ENCODE assay signal across 8 cellular contexts in the genomic region with DNA sequence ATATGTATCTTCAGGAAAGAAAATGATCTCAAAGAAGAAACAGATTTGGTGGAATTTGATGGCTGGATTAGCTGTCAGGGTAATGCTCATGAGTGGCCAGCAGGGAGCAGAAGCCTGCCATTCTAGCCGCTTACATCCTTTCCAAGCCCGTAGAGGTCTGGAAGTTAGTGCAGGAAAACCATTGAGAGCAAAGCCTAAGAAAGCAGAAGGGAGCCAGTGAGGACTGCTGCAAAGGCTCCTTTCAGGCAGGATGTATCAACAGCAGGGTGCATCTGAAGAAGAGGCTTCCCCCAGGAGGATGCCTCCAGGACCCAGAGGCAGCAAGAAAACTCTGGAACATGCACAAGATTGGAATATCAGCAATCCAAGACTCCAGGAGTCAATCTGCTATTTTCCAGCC. TPM values are rescaled to one million over a fixed set of nuclear protein-coding genes. Genes with fewer than 3 reads are reported as not detected.
DNase-seq lines count a peak whose midpoint lies in the region; TF ChIP-seq lines count a peak whose summit lies in the region.

No MANE protein-coding gene starts in this region.

- TF ChIP-seq CTCF in MCF 10A (IDR thresholded peaks at IDR 0.05; ENCODE audit: unreplicated experiment) (peak; percentile 90), smooth muscle cell (IDR thresholded peaks at IDR 0.05; ENCODE audit: borderline replicate concordance, insufficient read depth, poor library complexity, severe bottlenecking) (peak; percentile 88)

- H3K4me3 Mint-ChIP-seq in MCF 10A (ENCODE audit: unreplicated experiment): no peak overlapping the region

- H3K27ac Mint-ChIP-seq in MCF 10A (ENCODE audit: low read depth, unreplicated experiment): no peak overlapping the region

- no peaks in the 10 kb centered on the region for H3K9me3 Mint-ChIP-seq in MCF 10A (ENCODE audit: unreplicated experiment)

- H3K79me2 ChIP-seq in smooth muscle cell (ENCODE audit: low read depth): no peaks in the 10 kb centered on the region

- no peaks in the 10 kb centered on the region for H3K36me3 Mint-ChIP-seq in MCF 10A (ENCODE audit: insufficient read depth, unreplicated experiment)

- H3K4me1 ChIP-seq in smooth muscle cell (ENCODE audit: low read depth): no peaks in the 10 kb centered on the region

- no TSS peak for BruUV-seq in MCF 10A (replicated peaks; lab: Mats Ljungman, UMichigan)

- no peak overlapping the region for H3K4me2 ChIP-seq in smooth muscle cell

- no peak overlapping the region for H3K4me3 ChIP-seq in smooth muscle cell

- no peaks in the 10 kb centered on the region for H3K27me3 Mint-ChIP-seq in MCF 10A (ENCODE audit: insufficient read depth, unreplicated experiment)

- DNase-seq in NCI-H2081 (lab: John Stamatoyannopoulos, UW) (peak; percentile 68 to 71), NCI-H2081 treated with DMSO at 0.1 percent for 48 hours (lab: John Stamatoyannopoulos, UW) (no peak), LHCN-M2 (ENCODE audit: low read depth) (peak; percentile 64), SHP77 treated with DMSO at 0.1 percent for 48 hours (lab: John Stamatoyannopoulos, UW) (peak; percentile 40), MCF 10A (ENCODE audit: unreplicated experiment) (peak; percentile 73), iPS-NIHi7 (ENCODE audit: extremely low spot score) (peak; percentile 81), smooth muscle cell (lab: John Stamatoyannopoulos, UW; ENCODE audit: unreplicated experiment) (no peak), KG1 (lab: John Stamatoyannopoulos, UW) (no peak)

- intact Hi-C loops in MCF 10A (cut with micrococcal nuclease): loop anchor here (1.0 to 10.0 kb wide), 6 partner anchors 43 to 966 kb away; no protein-coding TSS in a partner anchor

- H3K36me3 ChIP-seq in smooth muscle cell (ENCODE audit: low read depth): no peaks in the 10 kb centered on the region

- POLR2A ChIA-PET in MCF 10A (lab: Yijun Ruan, JAX): interaction anchor here (1.1 to 3.0 kb wide), 3 partner anchors 18 to 504 kb away, joined by 3 to 36 read pairs (median 8); no protein-coding TSS in a partner anchor

- H3K9ac ChIP-seq in smooth muscle cell (ENCODE audit: low read depth): no peak overlapping the region

- H3K4me1 Mint-ChIP-seq in MCF 10A (ENCODE audit: insufficient read depth, unreplicated experiment): peaks cover 6% of the 10 kb centered on the region

- 0% methylated on average over 2 of the region's 2 CpGs for WGBS in smooth muscle cell (ENCODE audit: low lambda C conversion rate)

- H4K20me1 ChIP-seq in smooth muscle cell (ENCODE audit: low read depth): no peaks in the 10 kb centered on the region

- H3K27ac ChIP-seq in smooth muscle cell (ENCODE audit: low read depth): no peak overlapping the region

- no peak overlapping the region for H2AFZ ChIP-seq in smooth muscle cell (ENCODE audit: low read depth)

- H3K9me3 ChIP-seq in smooth muscle cell (replicated peaks; ENCODE audit: low read depth): no peaks in the 10 kb centered on the region

- H3F3A ChIP-seq in smooth muscle cell (ENCODE audit: low read depth): no peaks in the 10 kb centered on the region

- CTCF ChIA-PET in MCF 10A (lab: Yijun Ruan, JAX): interaction anchor here (0.6 to 12.8 kb wide), 60 partner anchors 10 to 960 kb away, joined by 3 to 471 read pairs (median 4); partner anchors contain the start of gene LCLAT1

- H3K27me3 ChIP-seq in smooth muscle cell (ENCODE audit: low read depth): peaks cover 7% of the 10 kb centered on the region

RNA-seq across cellular contexts. Expression of gene LBH, which starts 22.9 kb away (rescaled TPM):
- total RNA-seq in LHCN-M2 (2014; rRNA removed) (49.2 and 71.0 TPM in 2 replicates), MCF 10A (2022) (1.1 and 1.7 TPM in 2 replicates), smooth muscle cell (31.0 and 48.1 TPM in 2 replicates)
- polyA plus RNA-seq in LHCN-M2 (2012): 32.6 TPM
- 33.9 and 35.2 TPM in 2 replicates for polyA plus RNA-seq in smooth muscle cell

Comparison
In these comparisons a context has a peak if more than half of its experiments do, and no peak if none do; other contexts are left out.
1. DNase-seq: peak in NCI-H2081 (2 of 2), LHCN-M2 (single experiment), SHP77 treated with DMSO at 0.1 percent for 48 hours (single experiment), MCF 10A (single experiment) and iPS-NIHi7 (single experiment); none in NCI-H2081 treated with DMSO at 0.1 percent for 48 hours (single experiment), smooth muscle cell (single experiment) and KG1 (single experiment).
2. RNA of gene LBH, which starts 22.9 kb away (total RNA-seq): 49.2 to 71.0 TPM in LHCN-M2 and 31.0 to 48.1 TPM in smooth muscle cell; 1.1 to 1.7 TPM in MCF 10A; every median in the first group is over 10 times any median in the second.